In genomic region chr12:7016958-7017571, GRCh38 we compare ENCODE assay signal across 8 cellular contexts. TPM values are rescaled to one million over a fixed set of nuclear protein-coding genes. Genes with fewer than 3 reads are reported as not detected.
DNase-seq lines count a peak whose midpoint lies in the region; ATAC-seq and TF ChIP-seq lines count a peak whose summit lies in the region.

No MANE protein-coding gene starts in this region.

- no peak overlapping the region for H4K8ac ChIP-seq in mesenchymal stem cell (ENCODE audit: low read length)

- TF ChIP-seq CTCF in left ventricle myocardium inferior (IDR thresholded peaks at IDR 0.05; ENCODE audit: borderline replicate concordance) (no peak), ascending aorta (IDR thresholded peaks at IDR 0.05) (no peak), vagina (IDR thresholded peaks at IDR 0.05) (no peak)

- peak overlapping the region; percentile 92 for H3K27ac ChIP-seq in left ventricle myocardium inferior (replicated peaks)
- H3K27ac ChIP-seq in ascending aorta: peak overlapping the region; percentile 87 to 92
- H3K27ac ChIP-seq in mesenchymal stem cell (ENCODE audit: low read length, poor library complexity, severe bottlenecking): no peak overlapping the region
- H3K27ac ChIP-seq in vagina: peak overlapping the region; percentile 84

- H3K4ac ChIP-seq in mesenchymal stem cell (ENCODE audit: low read depth in 1 of 2, low read length in 2 of 2): no peak overlapping the region

- no peaks in the 10 kb centered on the region for H3K36me3 ChIP-seq in left ventricle myocardium inferior
- H3K36me3 ChIP-seq in ascending aorta: no peaks in the 10 kb centered on the region
- H3K36me3 ChIP-seq in mesenchymal stem cell (ENCODE audit: control insufficient read depth in 1 of 2, insufficient read depth in 2 of 2, low read depth in 1 of 2, low read length in 2 of 2): peaks cover 3 to 21% of the 10 kb centered on the region in 2 experiments
- no peaks in the 10 kb centered on the region for H3K36me3 ChIP-seq in vagina

- H2BK15ac ChIP-seq in mesenchymal stem cell (ENCODE audit: low read depth, poor library complexity, severe bottlenecking): no peak overlapping the region

- no peak overlapping the region for H4K91ac ChIP-seq in mesenchymal stem cell (ENCODE audit: low read length)

- H2BK5ac ChIP-seq in mesenchymal stem cell (ENCODE audit: low read depth, low read length, poor library complexity, severe bottlenecking): no peak overlapping the region

- H3K9me3 ChIP-seq in left ventricle myocardium inferior (replicated peaks): no peaks in the 10 kb centered on the region
- H3K9me3 ChIP-seq in ascending aorta: no peaks in the 10 kb centered on the region
- H3K9me3 ChIP-seq in mesenchymal stem cell (ENCODE audit: control insufficient read depth, low read length): no peaks in the 10 kb centered on the region
- H3K9me3 ChIP-seq in vagina: no peaks in the 10 kb centered on the region

- H3K23ac ChIP-seq in mesenchymal stem cell (ENCODE audit: low read length in 2 of 2): no peak overlapping the region

- intact Hi-C loops in left ventricle myocardium inferior (cut with micrococcal nuclease) (loop anchor here (10.0 kb wide), 1 partner anchor 52 kb away; no protein-coding TSS in a partner anchor), left ventricle myocardium superior (cut with micrococcal nuclease) (no loop called here), ascending aorta (cut with DNase I) (loop anchor here (5.0 kb wide), 2 partner anchors 75 to 90 kb away; partner anchors contain the start of genes ATN1 and C1R), vagina (cut with DNase I) (loop anchor here (5.0 kb wide), 1 partner anchor 45 kb away; the partner anchor contains the start of genes EMG1 and PHB2)

- H3K4me2 ChIP-seq in mesenchymal stem cell (ENCODE audit: low read length, poor library complexity, severe bottlenecking): peak overlapping the region; percentile 19

- peak overlapping the region; percentile 89 for H3K9ac ChIP-seq in mesenchymal stem cell (ENCODE audit: low read length)

- no peak overlapping the region for H2BK12ac ChIP-seq in mesenchymal stem cell (ENCODE audit: low read length in 2 of 2)

- peaks cover 19% of the 10 kb centered on the region for H3K79me1 ChIP-seq in mesenchymal stem cell (replicated peaks; ENCODE audit: low read length, poor library complexity, severe bottlenecking)

- ATAC-seq in left ventricle myocardium superior (no peak), GM21526 (IDR thresholded peaks at IDR 0.05; ENCODE audit: low FRiP score, unreplicated experiment) (no peak)

- H3K4me3 ChIP-seq in left ventricle myocardium inferior (peak overlapping the region; percentile 75), ascending aorta (peak overlapping the region; percentile 66 to 73), mesenchymal stem cell (ENCODE audit: insufficient read depth in 1 of 2, low read depth in 1 of 2, low read length in 2 of 2) (peak overlapping the region in 1 of 2 experiments; percentile 97), vagina (peak overlapping the region; percentile 90 to 96)

- H3K14ac ChIP-seq in mesenchymal stem cell (ENCODE audit: low read length in 2 of 2): no peak overlapping the region

- H2AK5ac ChIP-seq in mesenchymal stem cell (ENCODE audit: low read length, severe bottlenecking): no peak overlapping the region

- no peaks in the 10 kb centered on the region for H3K27me3 ChIP-seq in left ventricle myocardium inferior (ENCODE audit: low read depth)
- H3K27me3 ChIP-seq in ascending aorta: no peaks in the 10 kb centered on the region
- H3K27me3 ChIP-seq in mesenchymal stem cell (ENCODE audit: control insufficient read depth in 1 of 2, insufficient read depth in 1 of 2, low read length in 2 of 2): no peaks in the 10 kb centered on the region
- H3K27me3 ChIP-seq in vagina: no peaks in the 10 kb centered on the region

- WGBS in mesenchymal stem cell: 92% methylated on average over 3 of the region's 6 CpGs

- no peak overlapping the region for H2AFZ ChIP-seq in mesenchymal stem cell (ENCODE audit: low read depth, low read length)

- H2BK120ac ChIP-seq in mesenchymal stem cell (ENCODE audit: low read depth, low read length): no peak overlapping the region

- no peak for TF ChIP-seq POLR2A in vagina (IDR thresholded peaks at IDR 0.05)

- H3K4me1 ChIP-seq in left ventricle myocardium inferior (peaks cover 53% of the 10 kb centered on the region), ascending aorta (peaks cover 5% of the 10 kb centered on the region in 2 donors), mesenchymal stem cell (ENCODE audit: control insufficient read depth, insufficient read depth, low read depth, low read length) (peaks cover 3% of the 10 kb centered on the region), vagina (peaks cover 29% of the 10 kb centered on the region)

- no peak overlapping the region for H3K18ac ChIP-seq in mesenchymal stem cell (ENCODE audit: low read depth in 1 of 2, low read length in 2 of 2)

- DNase-seq in left ventricle myocardium inferior: no peak
- DNase-seq in left ventricle myocardium superior: no peak
- DNase-seq in ascending aorta (ENCODE audit: low spot score in 2 of 2): no peak
- DNase-seq in mesenchymal stem cell: no peak
- no peak for DNase-seq in vagina (ENCODE audit: extremely low spot score in 2 of 2)
- no peak for DNase-seq in GM19240 (ENCODE audit: insufficient read length, low spot score)
- DNase-seq in GM03348 (ENCODE audit: low spot score): no peak

RNA-seq across cellular contexts. Expression of gene LPCAT3, which starts 1.2 kb away (rescaled TPM):
- 35.1 TPM for total RNA-seq in left ventricle myocardium inferior
- total RNA-seq in left ventricle myocardium superior: 55.9 TPM
- total RNA-seq in ascending aorta: 23.0 TPM
- polyA plus RNA-seq in mesenchymal stem cell (2013, experiment 1 of 2): 103 TPM
- polyA plus RNA-seq in mesenchymal stem cell (2013, experiment 2 of 2): 102 TPM
- 42.0 TPM for total RNA-seq in vagina

RNA-seq across cellular contexts. Expression of gene C1S, which starts 43.5 kb away (rescaled TPM):
- total RNA-seq in left ventricle myocardium inferior (108 TPM), left ventricle myocardium superior (116 TPM), ascending aorta (273 TPM), vagina (541 TPM)
- 92.4 TPM for polyA plus RNA-seq in mesenchymal stem cell (2013, experiment 1 of 2)
- polyA plus RNA-seq in mesenchymal stem cell (2013, experiment 2 of 2): 91.8 TPM

RNA-seq across cellular contexts. Expression of gene EMG1, which starts 46.4 kb away (rescaled TPM):
- total RNA-seq in left ventricle myocardium inferior: 44.3 TPM
- 39.4 TPM for total RNA-seq in left ventricle myocardium superior
- 37.4 TPM for total RNA-seq in ascending aorta
- polyA plus RNA-seq in mesenchymal stem cell (2013, experiment 1 of 2): 30.6 TPM
- polyA plus RNA-seq in mesenchymal stem cell (2013, experiment 2 of 2): 32.3 TPM
- total RNA-seq in vagina: 21.9 TPM

RNA-seq across cellular contexts. Expression of gene PHB2, which starts 46.6 kb away (rescaled TPM):
- 142 TPM for total RNA-seq in left ventricle myocardium inferior
- total RNA-seq in left ventricle myocardium superior: 150 TPM
- total RNA-seq in ascending aorta: 85.5 TPM
- polyA plus RNA-seq in mesenchymal stem cell (2013, experiment 1 of 2): 253 TPM
- 265 TPM for polyA plus RNA-seq in mesenchymal stem cell (2013, experiment 2 of 2)
- total RNA-seq in vagina: 199 TPM
